ENCODE assay signal across 9 cellular contexts in the genomic region with DNA sequence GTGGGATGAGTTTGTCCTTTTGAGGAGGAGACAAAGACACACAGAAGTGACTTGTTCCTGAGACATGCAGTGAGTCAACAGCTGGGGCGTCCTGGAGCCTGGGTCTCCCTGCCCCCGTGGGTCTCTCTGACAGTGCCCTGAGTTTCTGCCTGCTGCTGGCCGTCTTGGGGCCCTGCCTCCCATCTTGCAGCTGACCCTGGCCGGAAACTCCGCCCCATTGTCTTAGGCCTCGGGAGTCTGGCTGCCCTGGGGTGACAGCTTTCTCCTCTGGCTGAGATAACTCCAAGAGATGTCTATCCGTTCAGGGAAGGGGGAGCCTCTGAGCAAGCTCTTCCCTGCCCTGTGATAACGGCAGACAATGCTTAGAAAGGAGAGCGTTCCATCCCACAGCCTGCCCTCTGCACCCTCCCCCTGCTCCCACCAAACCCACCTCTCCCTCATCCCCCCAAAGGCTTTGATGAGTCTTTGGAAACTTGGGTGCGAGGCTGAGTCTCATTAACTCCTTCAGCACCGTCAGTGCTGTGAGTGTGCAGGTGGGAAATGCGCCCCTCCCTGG.
A peak's percentile ranks its signal among the peaks of the same experiment; 100 is the strongest.
DNase-seq lines count a peak whose midpoint lies in the region; ATAC-seq and TF ChIP-seq lines count a peak whose summit lies in the region.
"Had no signal": no experiment of that assay in that cellular context is flagged by ENCODE, and none has a peak within 500 bp of the region (broad histone marks: within the 10 kb centered on the region; RNA-seq: fewer than 3 reads in every experiment).

No MANE protein-coding gene starts in this region.

- H3K27ac Mint-ChIP-seq in stimulated activated naive B cell treated with anti-CD40 and anti-IgM and Interleukin-4, amounts not matched to agents 10 μg/mL and 1 μg/mL and 100 μg/mL, for 72 hours, result no peak overlapping the region
- H3K27ac Mint-ChIP-seq: T-cell had no signal

- intact Hi-C loops in cardiac septum (cut with DNase I), result loop anchor here (5.0 kb wide), 1 partner anchor 84 kb away; no protein-coding TSS in a partner anchor

- no peaks in the 10 kb centered on the region for H3K4me1 Mint-ChIP-seq in stimulated activated naive B cell treated with anti-CD40 and anti-IgM and Interleukin-4, amounts not matched to agents 10 μg/mL and 1 μg/mL and 100 μg/mL, for 72 hours
- H3K4me1 Mint-ChIP-seq: T-cell had no signal

- peak; percentile 21 for ATAC-seq in omental fat pad (ENCODE audit: low FRiP score)
- ATAC-seq in stimulated activated naive B cell treated with anti-CD40 and anti-IgM and Interleukin-4, amounts not matched to agents 10 μg/mL and 1 μg/mL and 100 μg/mL, for 72 hours (replicated peaks), result no peak
- no peak for ATAC-seq in GM18498 (IDR thresholded peaks at IDR 0.05; ENCODE audit: unreplicated experiment)
- ATAC-seq: T-cell had no signal

- H3K36me3 Mint-ChIP-seq in stimulated activated naive B cell treated with anti-CD40 and anti-IgM and Interleukin-4, amounts not matched to agents 10 μg/mL and 1 μg/mL and 100 μg/mL, for 72 hours, result no peaks in the 10 kb centered on the region
- H3K36me3 Mint-ChIP-seq: T-cell had no signal

- peak; percentile 98 for DNase-seq in ELR (ENCODE audit: low read depth)
- peak; percentile 89 to 95 for DNase-seq in SW 1271 (lab: John Stamatoyannopoulos, UW)
- DNase-seq in cardiac septum (ENCODE audit: low spot score), result peak; percentile 80
- no peak for DNase-seq in omental fat pad (ENCODE audit: low spot score)
- no peak for DNase-seq in GF-D8 (lab: John Stamatoyannopoulos, UW)
- no peak for DNase-seq in stimulated activated naive B cell treated with anti-CD40 and anti-IgM and Interleukin-4, amounts not matched to agents 10 μg/mL and 1 μg/mL and 100 μg/mL, for 72 hours
- no peak for DNase-seq in occipital lobe (lab: John Stamatoyannopoulos, UW)
- DNase-seq: T-cell had no signal

- no peak for TF ChIP-seq CTCF in omental fat pad (IDR thresholded peaks at IDR 0.05)

- no peaks in the 10 kb centered on the region for H3K9me3 Mint-ChIP-seq in stimulated activated naive B cell treated with anti-CD40 and anti-IgM and Interleukin-4, amounts not matched to agents 10 μg/mL and 1 μg/mL and 100 μg/mL, for 72 hours
- H3K9me3 Mint-ChIP-seq: T-cell had no signal

- peaks cover 12 to 25% of the 10 kb centered on the region in 2 donors for H3K27me3 Mint-ChIP-seq in stimulated activated naive B cell treated with anti-CD40 and anti-IgM and Interleukin-4, amounts not matched to agents 10 μg/mL and 1 μg/mL and 100 μg/mL, for 72 hours

- no peak overlapping the region for H3K4me3 Mint-ChIP-seq in stimulated activated naive B cell treated with anti-CD40 and anti-IgM and Interleukin-4, amounts not matched to agents 10 μg/mL and 1 μg/mL and 100 μg/mL, for 72 hours
- H3K4me3 Mint-ChIP-seq: T-cell had no signal

Comparison
In these comparisons a context has a peak if more than half of its experiments do, and no peak if none do; other contexts are left out.
1. DNase-seq: peak in ELR (single experiment), SW 1271 (2 of 2) and cardiac septum (single experiment); none in omental fat pad (single experiment), GF-D8 (single experiment), stimulated activated naive B cell treated with anti-CD40 and anti-IgM and Interleukin-4, amounts not matched to agents 10 μg/mL and 1 μg/mL and 100 μg/mL, for 72 hours (single experiment) and occipital lobe (single experiment).